In genomic region chr16:27754788-27755690, GRCh38 we compare ENCODE assay signal across 10 cellular contexts.
"Had no signal": no experiment of that assay in that cellular context is flagged by ENCODE, and none has a peak within 500 bp of the region (broad histone marks: within the 10 kb centered on the region; RNA-seq: fewer than 3 reads in every experiment).

No MANE protein-coding gene starts in this region.

- H3K9me3 Mint-ChIP-seq: natural killer cell; stimulated activated naive CD8-positive, alpha-beta T cell treated with anti-CD3 and anti-CD28 coated beads, Interleukin-15, amount 100 ng/mL, for 72 hours had no signal

- ATAC-seq: natural killer cell; right cardiac atrium; stimulated activated naive CD8-positive, alpha-beta T cell treated with anti-CD3 and anti-CD28 coated beads, Interleukin-15, amount 100 ng/mL, for 72 hours; T-helper 17 cell had no signal

- H3K27ac Mint-ChIP-seq: natural killer cell, T-helper 17 cell had no signal

- DNase-seq: activated CD4-positive, alpha-beta T cell treated with anti-CD3 and anti-CD28 coated beads for 48 hours; activated CD8-positive, alpha-beta memory T cell treated with anti-CD3 and anti-CD28 coated beads for 24 hours; activated naive CD4-positive, alpha-beta T cell; islet precursor cell; natural killer cell; nucleus accumbens; stimulated activated naive CD8-positive, alpha-beta T cell treated with anti-CD3 and anti-CD28 coated beads, Interleukin-15, amount 100 ng/mL, for 72 hours; T-helper 17 cell; upper lobe of left lung had no signal

- H3K36me3 Mint-ChIP-seq: natural killer cell had no signal

- H3K4me1 Mint-ChIP-seq: stimulated activated naive CD8-positive, alpha-beta T cell treated with anti-CD3 and anti-CD28 coated beads, Interleukin-15, amount 100 ng/mL, for 72 hours had no signal

- H3K4me3 Mint-ChIP-seq: natural killer cell; stimulated activated naive CD8-positive, alpha-beta T cell treated with anti-CD3 and anti-CD28 coated beads, Interleukin-15, amount 100 ng/mL, for 72 hours; T-helper 17 cell had no signal

- H3K27me3 Mint-ChIP-seq: stimulated activated naive CD8-positive, alpha-beta T cell treated with anti-CD3 and anti-CD28 coated beads, Interleukin-15, amount 100 ng/mL, for 72 hours; T-helper 17 cell had no signal
